Comparison of ENCODE assay signal across 10 cellular contexts in the genomic region with DNA sequence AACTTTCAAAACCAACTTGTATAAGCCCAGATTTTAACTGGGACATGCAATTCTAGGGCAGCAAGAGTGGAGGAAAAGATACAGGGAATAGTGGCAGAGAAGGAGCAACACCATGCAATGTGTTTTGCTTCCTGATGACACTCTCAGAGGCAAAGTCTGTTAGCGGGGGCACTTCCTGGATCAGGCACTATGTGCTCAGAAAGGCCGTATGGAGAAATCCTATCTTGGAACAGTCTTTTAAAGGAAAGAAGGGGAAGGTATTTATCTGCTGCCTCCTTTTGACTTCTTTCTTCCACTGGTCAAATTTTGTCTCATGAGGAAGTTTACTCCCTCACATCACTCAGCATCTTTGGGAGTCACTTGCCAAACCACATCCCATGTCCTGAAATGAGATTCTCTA.
DNase-seq lines count a peak whose midpoint lies in the region; ATAC-seq, FAIRE-seq and TF ChIP-seq lines count a peak whose summit lies in the region.
"Had no signal": no experiment of that assay in that cellular context is flagged by ENCODE, and none has a peak within 500 bp of the region (broad histone marks: within the 10 kb centered on the region; RNA-seq: fewer than 3 reads in every experiment).

No MANE protein-coding gene starts in this region.

- in situ Hi-C loops in K562 (cut with MboI) = loop anchor here (25.0 kb wide), 1 partner anchor 253 kb away; no protein-coding TSS in a partner anchor

- TF ChIP-seq POLR2A in K562 (conservative IDR thresholded peaks at IDR 0.05) (no peak), thyroid gland (IDR thresholded peaks at IDR 0.05) (no peak)

- H3K4me1 ChIP-seq in K562 (replicated peaks in 1 of 2; ENCODE audit: control insufficient read depth in 2 of 2, insufficient read depth in 2 of 2, low read length in 2 of 2) = peaks cover 0 to 4% of the 10 kb centered on the region in 2 experiments; a peak in 1 of 5 replicates
- H3K4me1 ChIP-seq in lung (ENCODE audit: control insufficient read depth in 2 of 2, insufficient read depth in 2 of 2, low read length in 2 of 2) = peaks cover 0 to 10% of the 10 kb centered on the region in 2 donors
- no peaks in the 10 kb centered on the region for H3K4me1 ChIP-seq in thyroid gland
- H3K4me1 ChIP-seq: parathyroid adenoma had no signal

- TF ChIP-seq RAD21 in K562 (CRISPR knock-in tag; conservative IDR thresholded peaks at IDR 0.05 in 1 of 2, IDR thresholded peaks at IDR 0.05 in 1 of 2) = no peak

- no peaks in the 10 kb centered on the region for H3K9me1 ChIP-seq in K562 (ENCODE audit: control insufficient read depth, insufficient read depth, low read length)

- intact Hi-C loops in K562 (cut with micrococcal nuclease) (no loop called here), thyroid gland (cut with DNase I) (no loop called here)

- no TSS peak for BruUV-seq in K562 (replicated peaks; lab: Mats Ljungman, UMichigan)

- DNase-seq in Kasumi-1 (lab: John Stamatoyannopoulos, UW) = peak; percentile 56 to 72
- DNase-seq in K562 (ENCODE audit: extremely low read depth in 1 of 4, low spot score in 3 of 4) = no peak
- DNase-seq in lung (ENCODE audit: low spot score) = no peak
- DNase-seq in activated naive CD4-positive, alpha-beta T cell treated with Interleukin-2 at 50 U/mL for 16 hours = no peak
- DNase-seq in thyroid gland = no peak
- DNase-seq: activated naive CD4-positive, alpha-beta T cell treated with anti-CD3 and anti-CD28 coated beads, Interleukin-2, amount 10 ng/mL, durations not matched to agents 7 days and 5 days had no signal

- ATAC-seq in K562 = no peak
- ATAC-seq in lung (ENCODE audit: insufficient read depth, low FRiP score) = peak; percentile 22
- ATAC-seq in GM21737 (IDR thresholded peaks at IDR 0.05; ENCODE audit: unreplicated experiment) = no peak
- ATAC-seq in HG03039 (IDR thresholded peaks at IDR 0.05; ENCODE audit: unreplicated experiment) = no peak

- CTCF ChIA-PET in K562 (lab: Yijun Ruan, JAX; ENCODE audit: low intra/inter-chr PET ratio) = interaction anchor here (1.2 to 9.0 kb wide), 2 partner anchors 44 to 268 kb away, joined by 4 to 106 read pairs; no protein-coding TSS in a partner anchor

- no peaks in the 10 kb centered on the region for H3K36me3 ChIP-seq in K562 (ENCODE audit: control insufficient read depth, insufficient read depth, low read length)
- no peaks in the 10 kb centered on the region for H3K36me3 ChIP-seq in lung (ENCODE audit: control insufficient read depth in 2 of 2, insufficient read depth in 2 of 2, low read length in 2 of 2)
- H3K36me3 ChIP-seq in thyroid gland = no peaks in the 10 kb centered on the region

- H3K27me3 ChIP-seq in K562 (ENCODE audit: control insufficient read depth in 2 of 2, insufficient read depth in 2 of 2, low read length in 2 of 2) = peaks cover 9 to 14% of the 10 kb centered on the region in 2 experiments; a peak in 3 of 5 replicates
- H3K27me3 ChIP-seq in lung (ENCODE audit: control insufficient read depth, insufficient read depth) = no peaks in the 10 kb centered on the region
- H3K27me3 ChIP-seq in thyroid gland = no peaks in the 10 kb centered on the region

- TF ChIP-seq EP300 in K562 (IDR thresholded peaks at IDR 0.05; ENCODE audit: low read length) = no peak

- FAIRE-seq in K562 (lab: Jason Lieb, UNC) = no peak

- no peak overlapping the region for H3K9ac ChIP-seq in K562 (ENCODE audit: insufficient read depth in 1 of 2, low read depth in 2 of 2, low read length in 2 of 2)
- H3K9ac ChIP-seq: parathyroid adenoma had no signal

- no peak overlapping the region for H2AFZ ChIP-seq in K562 (ENCODE audit: low read depth, low read length)
- H2AFZ ChIP-seq: parathyroid adenoma had no signal

- no peaks in the 10 kb centered on the region for H4K20me1 ChIP-seq in K562 (replicated peaks; ENCODE audit: control insufficient read depth, insufficient read depth, low read length)

- POLR2A ChIA-PET in K562 (lab: Yijun Ruan, JAX) = no interaction called here

- no peak overlapping the region for H3K4me3 ChIP-seq in K562
- no peak overlapping the region for H3K4me3 ChIP-seq in lung
- H3K4me3 ChIP-seq in thyroid gland (replicated peaks in 1 of 3) = no peak overlapping the region

- WGBS in K562 (ENCODE audit: insufficient coverage, low coverage, missing lambda C conversion rate) = 4% methylated on average over 2 of the region's 2 CpGs
- WGBS in lung, 2 donors = 24 to 36% methylated on average over 2 of the region's 2 CpGs
- 56 to 72% methylated on average over 2 of the region's 2 CpGs for WGBS in thyroid gland, 2 donors

- H3K79me2 ChIP-seq in K562 (ENCODE audit: control insufficient read depth, insufficient read depth, low read length) = no peaks in the 10 kb centered on the region
- H3K79me2 ChIP-seq: parathyroid adenoma had no signal

- no peak overlapping the region for H3K4me2 ChIP-seq in K562 (ENCODE audit: insufficient read depth, low read length)

- 0 out of 2 replicates have a peak overlapping the region, but pooled peaks have one; percentile 8 for H3K27ac ChIP-seq in 22Rv1
- H3K27ac ChIP-seq in K562 (ENCODE audit: extremely low read depth, low read depth, low read length) = no peak overlapping the region
- no peak overlapping the region for H3K27ac ChIP-seq in lung (ENCODE audit: low read depth in 1 of 2, low read length in 1 of 2)
- H3K27ac ChIP-seq in thyroid gland = no peak overlapping the region
- H3K27ac ChIP-seq: parathyroid adenoma had no signal

- TF ChIP-seq CTCF in 22Rv1 (IDR thresholded peaks at IDR 0.05) (no peak), K562 (IDR thresholded peaks at IDR 0.05 in 2 of 3, conservative IDR thresholded peaks at IDR 0.05 in 1 of 3; ENCODE audit: insufficient read depth in 2 of 3, low read depth in 1 of 3, low read length in 3 of 3) (no peak), lung (IDR thresholded peaks at IDR 0.05; ENCODE audit: control extremely low read depth, extremely low read depth) (no peak), thyroid gland (IDR thresholded peaks at IDR 0.05) (no peak)

- H3K9me3 ChIP-seq in K562 (replicated peaks; ENCODE audit: control insufficient read depth, insufficient read depth, low read depth, low read length) = no peaks in the 10 kb centered on the region
- H3K9me3 ChIP-seq in lung (ENCODE audit: control insufficient read depth in 2 of 2, insufficient read depth in 1 of 2, low read length in 1 of 2) = no peaks in the 10 kb centered on the region
- H3K9me3 ChIP-seq in thyroid gland = no peaks in the 10 kb centered on the region

TF ChIP-seq in K562, 482 proteins besides CTCF, POLR2A, EP300 and RAD21:
- TF ChIP-seq CTBP1 (IDR thresholded peaks at IDR 0.05; ENCODE audit: borderline replicate concordance) (peak; percentile 50; the same call in 1 of the 2 replicates), DNMT1 (IDR thresholded peaks at IDR 0.05) (no peak), MEIS2 (IDR thresholded peaks at IDR 0.05; ENCODE audit: partially characterized antibody) (peak; percentile 32)

Comparison
In these comparisons a context has a peak if more than half of its experiments do, and no peak if none do; other contexts are left out.
1. DNase-seq: peak in Kasumi-1 (2 of 2); none in K562 (0 of 4), lung (single experiment), activated naive CD4-positive, alpha-beta T cell treated with Interleukin-2 at 50 U/mL for 16 hours (single experiment) and thyroid gland (0 of 2).